17 cellular contexts compared by ENCODE assay signal in genomic region chr4:9962611-9963314, GRCh38.
"Had no signal": no experiment of that assay in that cellular context is flagged by ENCODE, and none has a peak within 500 bp of the region (broad histone marks: within the 10 kb centered on the region; RNA-seq: fewer than 3 reads in every experiment).

No MANE protein-coding gene starts in this region.

- H3K4me1 Mint-ChIP-seq: activated CD4-positive, alpha-beta T cell treated with anti-CD3 and anti-CD28 coated beads for 36 hours; activated naive CD8-positive, alpha-beta T cell treated with anti-CD3 and anti-CD28 coated beads for 36 hours; endodermal cell; memory B cell; natural killer cell; stimulated activated memory B cell treated with anti-CD40 and anti-IgM and Interleukin-4, amounts not matched to agents 10 μg/mL and 1 μg/mL and 100 μg/mL, for 72 hours; T-cell had no signal

- H3K27ac Mint-ChIP-seq: activated CD4-positive, alpha-beta T cell treated with anti-CD3 and anti-CD28 coated beads for 36 hours; activated naive CD8-positive, alpha-beta T cell treated with anti-CD3 and anti-CD28 coated beads for 36 hours; activated T-helper 2 cell treated with anti-CD3 and anti-CD28 coated beads, Interferon-gamma antibody, Interleukin-2, Interleukin-4, amounts not matched to agents 10 μg/mL and 5 μg/mL and 100 μg/mL, durations not matched to agents 14 hours and 24 hours and 36 hours; endodermal cell; memory B cell; natural killer cell; progenitor cell of endocrine pancreas; stimulated activated memory B cell treated with anti-CD40 and anti-IgM and Interleukin-4, amounts not matched to agents 10 μg/mL and 1 μg/mL and 100 μg/mL, for 72 hours; T-cell had no signal

- H3K4me3 Mint-ChIP-seq: activated CD4-positive, alpha-beta T cell treated with anti-CD3 and anti-CD28 coated beads for 36 hours; activated naive CD8-positive, alpha-beta T cell treated with anti-CD3 and anti-CD28 coated beads for 36 hours; endodermal cell; memory B cell; natural killer cell; stimulated activated memory B cell treated with anti-CD40 and anti-IgM and Interleukin-4, amounts not matched to agents 10 μg/mL and 1 μg/mL and 100 μg/mL, for 72 hours; T-cell had no signal

- H3K27me3 Mint-ChIP-seq: activated CD4-positive, alpha-beta T cell treated with anti-CD3 and anti-CD28 coated beads for 36 hours; activated naive CD8-positive, alpha-beta T cell treated with anti-CD3 and anti-CD28 coated beads for 36 hours; memory B cell; progenitor cell of endocrine pancreas; stimulated activated memory B cell treated with anti-CD40 and anti-IgM and Interleukin-4, amounts not matched to agents 10 μg/mL and 1 μg/mL and 100 μg/mL, for 72 hours had no signal

- DNase-seq: activated CD4-positive, alpha-beta T cell treated with anti-CD3 and anti-CD28 coated beads for 36 hours; activated CD8-positive, alpha-beta memory T cell treated with anti-CD3 and anti-CD28 coated beads for 24 hours; activated naive CD8-positive, alpha-beta T cell treated with anti-CD3 and anti-CD28 coated beads for 36 hours; brain microvascular endothelial cell; dermis blood vessel endothelial cell; endodermal cell; heart left ventricle; left lung; natural killer cell; nucleus accumbens; right cardiac atrium; T-cell; transverse colon had no signal

- ATAC-seq: activated CD4-positive, alpha-beta T cell treated with anti-CD3 and anti-CD28 coated beads for 36 hours; heart left ventricle; left lung; natural killer cell; right cardiac atrium; stimulated activated memory B cell treated with anti-CD40 and anti-IgM and Interleukin-4, amounts not matched to agents 10 μg/mL and 1 μg/mL and 100 μg/mL, for 72 hours; T-cell had no signal

- H3K36me3 Mint-ChIP-seq: natural killer cell had no signal
